In genomic region chr5:44388504-44389409, GRCh38 we compare ENCODE assay signal across 9 cellular contexts. TPM values are rescaled to one million over a fixed set of nuclear protein-coding genes. Genes with fewer than 3 reads are reported as not detected.
DNase-seq lines count a peak whose midpoint lies in the region; TF ChIP-seq lines count a peak whose summit lies in the region.
"Had no signal": no experiment of that assay in that cellular context is flagged by ENCODE, and none has a peak within 500 bp of the region (broad histone marks: within the 10 kb centered on the region; RNA-seq: fewer than 3 reads in every experiment).

No MANE protein-coding gene starts in this region.

- H3K9ac ChIP-seq in colonic mucosa (ENCODE audit: low read depth in 2 of 2, low read length in 2 of 2) (peak overlapping the region; percentile 6 to 8), mesenchymal stem cell (ENCODE audit: low read length) (peak overlapping the region; percentile 71)
- H3K9ac ChIP-seq: BLaER1 had no signal

- H3K18ac ChIP-seq in mesenchymal stem cell (ENCODE audit: low read depth in 1 of 2, low read length in 2 of 2): no peak overlapping the region

- no peak overlapping the region for H2BK12ac ChIP-seq in mesenchymal stem cell (ENCODE audit: low read length in 2 of 2)

- H3K27ac ChIP-seq in colonic mucosa (peak overlapping the region; percentile 40), mesenchymal stem cell (ENCODE audit: low read length, poor library complexity, severe bottlenecking) (no peak overlapping the region)
- H3K27ac ChIP-seq: BLaER1 had no signal

- no peak overlapping the region for H2BK5ac ChIP-seq in mesenchymal stem cell (ENCODE audit: low read depth, low read length, poor library complexity, severe bottlenecking)

- H3K9me3 ChIP-seq in colonic mucosa: no peaks in the 10 kb centered on the region
- no peaks in the 10 kb centered on the region for H3K9me3 ChIP-seq in mesenchymal stem cell (ENCODE audit: control insufficient read depth, low read length)

- no peaks in the 10 kb centered on the region for H3K79me1 ChIP-seq in mesenchymal stem cell (replicated peaks; ENCODE audit: low read length, poor library complexity, severe bottlenecking)

- no peak overlapping the region for H2BK120ac ChIP-seq in mesenchymal stem cell (ENCODE audit: low read depth, low read length)

- H2AFZ ChIP-seq in mesenchymal stem cell (ENCODE audit: low read depth, low read length): no peak overlapping the region

- no peak for TF ChIP-seq CTCF in colonic mucosa (IDR thresholded peaks at IDR 0.05)

- H4K8ac ChIP-seq in mesenchymal stem cell (ENCODE audit: low read length): no peak overlapping the region

- no peaks in the 10 kb centered on the region for H3K36me3 ChIP-seq in colonic mucosa
- H3K36me3 ChIP-seq in mesenchymal stem cell (ENCODE audit: control insufficient read depth in 1 of 2, insufficient read depth in 2 of 2, low read depth in 1 of 2, low read length in 2 of 2): no peaks in the 10 kb centered on the region
- H3K36me3 ChIP-seq: BLaER1 had no signal

- no peak overlapping the region for H2BK15ac ChIP-seq in mesenchymal stem cell (ENCODE audit: low read depth, poor library complexity, severe bottlenecking)

- H4K91ac ChIP-seq in mesenchymal stem cell (ENCODE audit: low read length): no peak overlapping the region

- intact Hi-C loops in colonic mucosa (cut with DNase I): no loop called here

- no peak overlapping the region for H3K4ac ChIP-seq in mesenchymal stem cell (ENCODE audit: low read depth in 1 of 2, low read length in 2 of 2)

- H3K23ac ChIP-seq in mesenchymal stem cell (ENCODE audit: low read length in 2 of 2): peak overlapping the region in 1 of 2 experiments; percentile 16

- under 1% methylated on average over 24 of the region's 30 CpGs for WGBS in mesenchymal stem cell

- TF ChIP-seq POLR2A in erythroblast (IDR thresholded peaks at IDR 0.05; ENCODE audit: low read length): no peak

- H3K4me1 ChIP-seq in colonic mucosa (no peaks in the 10 kb centered on the region), mesenchymal stem cell (ENCODE audit: control insufficient read depth, insufficient read depth, low read depth, low read length) (peaks cover 12% of the 10 kb centered on the region)
- H3K4me1 ChIP-seq: BLaER1 had no signal

- H3K27me3 ChIP-seq in colonic mucosa (no peaks in the 10 kb centered on the region), mesenchymal stem cell (ENCODE audit: control insufficient read depth in 1 of 2, insufficient read depth in 1 of 2, low read length in 2 of 2) (peaks cover 34 to 52% of the 10 kb centered on the region in 2 experiments)

- DNase-seq in NCI-H1105 treated with DMSO at 0.1 percent for 48 hours (lab: John Stamatoyannopoulos, UW) (peak; percentile 20), NCI-H1105 (lab: John Stamatoyannopoulos, UW) (no peak), colonic mucosa (no peak), mesenchymal stem cell (peak; percentile 23), ureter (ENCODE audit: low spot score) (peak; percentile 46), epidermal melanocyte (ENCODE audit: insufficient read length, low spot score) (no peak), erythroblast (lab: John Stamatoyannopoulos, UW) (no peak), germinal center (ENCODE audit: low spot score) (no peak)

- no peak overlapping the region for H2AK5ac ChIP-seq in mesenchymal stem cell (ENCODE audit: low read length, severe bottlenecking)

- peak overlapping the region; percentile 17 for H3K4me3 ChIP-seq in colonic mucosa
- H3K4me3 ChIP-seq in mesenchymal stem cell (ENCODE audit: insufficient read depth in 1 of 2, low read depth in 1 of 2, low read length in 2 of 2): peak overlapping the region; percentile 34 to 85
- H3K4me3 ChIP-seq: BLaER1 had no signal

- H3K14ac ChIP-seq in mesenchymal stem cell (ENCODE audit: low read length in 2 of 2): no peak overlapping the region

- peak overlapping the region; percentile 92 for H3K4me2 ChIP-seq in mesenchymal stem cell (ENCODE audit: low read length, poor library complexity, severe bottlenecking)
- H3K4me2 ChIP-seq: BLaER1 had no signal

RNA-seq across cellular contexts. Expression of gene FGF10, which starts 0.5 kb away (rescaled TPM):
- 1 to 10 TPM in 1 of 2 donors, under 1 TPM in 1; 0.27 to 5.1 TPM for total RNA-seq in colonic mucosa
- not detected for polyA plus RNA-seq in mesenchymal stem cell (2013, experiment 1 of 2)
- not detected for polyA plus RNA-seq in mesenchymal stem cell (2013, experiment 2 of 2)
- 12.8 TPM for total RNA-seq in ureter

Comparison
In these comparisons a context has a peak if more than half of its experiments do, and no peak if none do; other contexts are left out.
1. DNase-seq: peak in NCI-H1105 treated with DMSO at 0.1 percent for 48 hours (single experiment), mesenchymal stem cell (single experiment) and ureter (single experiment); none in NCI-H1105 (single experiment), colonic mucosa (single experiment), epidermal melanocyte (single experiment), erythroblast (0 of 2) and germinal center (single experiment).